1 cellular context compared by ENCODE assay signal in the genomic region with DNA sequence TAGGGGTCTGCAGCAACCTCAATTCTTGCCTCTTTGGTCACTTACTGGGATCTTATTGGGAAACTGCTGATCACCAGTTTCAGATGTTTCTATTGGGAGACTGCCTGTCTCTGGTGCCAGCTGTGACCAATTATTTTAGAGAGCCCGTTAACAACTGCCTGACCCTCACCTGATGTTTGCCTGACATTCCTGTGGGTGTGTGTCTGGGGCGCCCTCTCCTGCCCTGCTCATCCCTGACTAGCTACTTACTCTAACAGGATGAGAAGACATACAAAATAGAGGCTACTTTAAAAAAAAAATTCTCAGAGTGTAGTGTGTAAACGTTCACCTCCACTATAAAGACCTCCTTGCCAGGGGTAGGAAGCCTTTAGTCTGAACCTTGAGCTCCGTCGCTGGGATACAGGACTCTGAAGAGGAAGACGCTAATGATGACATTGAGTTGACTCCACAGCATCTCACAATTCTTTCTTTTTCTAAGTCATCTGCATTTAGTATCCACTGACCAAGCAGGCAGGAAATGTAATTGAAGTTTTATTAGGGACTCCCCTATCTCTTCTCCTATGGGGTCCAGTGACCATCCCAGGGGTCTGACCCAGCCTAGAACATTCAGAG.
TF ChIP-seq lines count a peak whose summit lies in the region.

No MANE protein-coding gene starts in this region.

TF ChIP-seq in IMR-90, 13 proteins besides CTCF, POLR2A, EP300 and RAD21 (continued from another document):
- TF ChIP-seq MXI1 (IDR thresholded peaks at IDR 0.05; ENCODE audit: borderline replicate concordance, low read depth, low read length) (no peak), FOS (IDR thresholded peaks at IDR 0.05; ENCODE audit: low read depth, low read length) (no peak), MAZ (IDR thresholded peaks at IDR 0.05; ENCODE audit: borderline replicate concordance, low read depth, low read length) (no peak), CHD1 (IDR thresholded peaks at IDR 0.05; ENCODE audit: low read depth, low read length) (no peak), SMC3 (IDR thresholded peaks at IDR 0.05; ENCODE audit: low read depth, low read length) (no peak), BHLHE40 (IDR thresholded peaks at IDR 0.05; ENCODE audit: low read depth, low read length) (no peak), MAFK (IDR thresholded peaks at IDR 0.05; ENCODE audit: low read depth, low read length) (no peak), RFX5 (IDR thresholded peaks at IDR 0.05; ENCODE audit: low read depth, low read length) (no peak), CEBPB (IDR thresholded peaks at IDR 0.05; ENCODE audit: low read depth, low read length) (no peak)
- TF ChIP-seq, protein P1, sequence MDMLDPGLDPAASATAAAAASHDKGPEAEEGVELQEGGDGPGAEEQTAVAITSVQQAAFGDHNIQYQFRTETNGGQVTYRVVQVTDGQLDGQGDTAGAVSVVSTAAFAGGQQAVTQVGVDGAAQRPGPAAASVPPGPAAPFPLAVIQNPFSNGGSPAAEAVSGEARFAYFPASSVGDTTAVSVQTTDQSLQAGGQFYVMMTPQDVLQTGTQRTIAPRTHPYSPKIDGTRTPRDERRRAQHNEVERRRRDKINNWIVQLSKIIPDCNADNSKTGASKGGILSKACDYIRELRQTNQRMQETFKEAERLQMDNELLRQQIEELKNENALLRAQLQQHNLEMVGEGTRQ (IDR thresholded peaks at IDR 0.05; ENCODE audit: low read depth, low read length), result no peak
- TF ChIP-seq, protein P2, sequence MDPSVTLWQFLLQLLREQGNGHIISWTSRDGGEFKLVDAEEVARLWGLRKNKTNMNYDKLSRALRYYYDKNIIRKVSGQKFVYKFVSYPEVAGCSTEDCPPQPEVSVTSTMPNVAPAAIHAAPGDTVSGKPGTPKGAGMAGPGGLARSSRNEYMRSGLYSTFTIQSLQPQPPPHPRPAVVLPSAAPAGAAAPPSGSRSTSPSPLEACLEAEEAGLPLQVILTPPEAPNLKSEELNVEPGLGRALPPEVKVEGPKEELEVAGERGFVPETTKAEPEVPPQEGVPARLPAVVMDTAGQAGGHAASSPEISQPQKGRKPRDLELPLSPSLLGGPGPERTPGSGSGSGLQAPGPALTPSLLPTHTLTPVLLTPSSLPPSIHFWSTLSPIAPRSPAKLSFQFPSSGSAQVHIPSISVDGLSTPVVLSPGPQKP (IDR thresholded peaks at IDR 0.05; ENCODE audit: borderline replicate concordance, low read depth, low read length), result no peak
